In the genomic region with DNA sequence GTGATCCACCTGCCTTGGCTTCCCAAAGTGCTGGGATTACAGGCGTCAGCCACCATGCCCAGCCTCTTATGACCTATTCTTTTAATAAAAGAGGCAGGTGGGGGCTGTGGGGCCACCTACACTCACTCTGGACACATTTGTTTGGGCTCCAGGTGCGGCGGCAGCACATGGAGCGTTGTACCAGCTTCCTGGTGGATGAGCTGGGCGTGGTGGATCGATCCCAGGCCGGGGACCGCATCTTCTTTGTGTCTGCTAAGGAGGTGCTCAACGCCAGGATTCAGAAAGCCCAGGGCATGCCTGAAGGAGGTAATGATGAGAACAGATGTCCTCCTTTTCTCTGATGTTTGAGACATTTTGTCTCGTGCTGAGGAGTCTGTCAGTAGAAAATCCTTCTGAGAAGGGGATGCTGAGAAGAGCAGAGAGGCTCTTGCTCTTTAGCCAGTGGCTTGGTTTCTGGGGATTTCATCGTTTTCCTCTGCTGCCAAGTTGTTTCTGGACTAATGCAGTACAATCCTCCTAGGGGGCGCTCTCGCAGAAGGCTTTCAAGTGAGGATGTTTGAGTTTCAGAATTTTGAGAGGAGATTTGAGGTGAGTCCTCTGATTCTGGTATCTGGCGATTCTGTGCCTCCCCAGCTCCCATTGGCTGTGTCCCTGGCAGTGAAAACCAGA, we compare ENCODE assay signal across 8 cellular contexts. TPM values are rescaled to one million over a fixed set of nuclear protein-coding genes. Genes with fewer than 3 reads are reported as not detected.
DNase-seq lines count a peak whose midpoint lies in the region; ATAC-seq and TF ChIP-seq lines count a peak whose summit lies in the region.

No MANE protein-coding gene starts in this region.

- 50% methylated on average over 1 of the region's 14 CpGs; no CpG with 5 or more reads in 1 of the 2 experiments for WGBS in IMR-90 (ENCODE audit: extremely low coverage in 2 of 2, insufficient read length in 1 of 2), 2 experiments

- BruUV-seq in IMR-90 (replicated peaks; lab: Mats Ljungman, UMichigan): no TSS peak

- H3K4ac ChIP-seq in IMR-90 (ENCODE audit: low read depth, low read length): peak overlapping the region; percentile 4; the same call in 1 of the 2 replicates

- no peak overlapping the region for H3K4me2 ChIP-seq in IMR-90 (ENCODE audit: low read depth, low read length)

- H4K5ac ChIP-seq in IMR-90 (ENCODE audit: low read depth, low read length): no peak overlapping the region

- H3K9ac ChIP-seq in IMR-90 (ENCODE audit: low read depth, low read length): no peak overlapping the region

- no peak overlapping the region for H4K91ac ChIP-seq in IMR-90 (ENCODE audit: insufficient read depth, low read depth, low read length)

- peak overlapping the region; percentile 10 for H2AK9ac ChIP-seq in IMR-90 (replicated peaks; ENCODE audit: low read depth, low read length, poor library complexity)

- no peak for ATAC-seq in IMR-90 (ENCODE audit: low read depth)
- no peak for ATAC-seq in gastrocnemius medialis

- H2AFZ ChIP-seq in IMR-90 (replicated peaks; ENCODE audit: low read length, poor library complexity): no peak overlapping the region

- H3K36me3 ChIP-seq in IMR-90 (ENCODE audit: control insufficient read depth, insufficient read depth, low read length) (peaks cover 67% of the 10 kb centered on the region), gastrocnemius medialis (peaks cover 6 to 96% of the 10 kb centered on the region in 2 donors)

- H3K79me1 ChIP-seq in IMR-90 (ENCODE audit: low read depth in 1 of 2, low read length in 2 of 2): 0 out of 4 replicates have a peak, but pooled peaks cover 0 to 2% of the 10 kb centered on the region in 2 experiments

- no peak for TF ChIP-seq POLR2A in IMR-90 (IDR thresholded peaks at IDR 0.05; ENCODE audit: low read depth, low read length)
- no peak for TF ChIP-seq POLR2A in gastrocnemius medialis (IDR thresholded peaks at IDR 0.05)

- no peak overlapping the region for H2BK120ac ChIP-seq in IMR-90 (ENCODE audit: low read depth, low read length)

- peak; percentile 48 for TF ChIP-seq CTCF in IMR-90 (conservative IDR thresholded peaks at IDR 0.05; ENCODE audit: low read depth, low read length)
- peak in 1 of 5 experiments; percentile 42 for TF ChIP-seq CTCF in gastrocnemius medialis (IDR thresholded peaks at IDR 0.05 in 4 of 5, conservative IDR thresholded peaks at IDR 0.05 in 1 of 5)

- no peak overlapping the region for H2AK5ac ChIP-seq in IMR-90 (ENCODE audit: low read depth, low read length)

- CTCF ChIA-PET in IMR-90 (lab: Yijun Ruan, JAX): no interaction called here

- no peak overlapping the region for H3K14ac ChIP-seq in IMR-90 (replicated peaks; ENCODE audit: low read depth, low read length)

- peak overlapping the region; percentile 29; the same call in 1 of the 2 replicates for H3K27ac ChIP-seq in IMR-90 (ENCODE audit: insufficient read depth, low read length)
- H3K27ac ChIP-seq in gastrocnemius medialis: peak overlapping the region in 3 of 4 donors; percentile 12 to 63 (median 13)

- no peak overlapping the region for H3K56ac ChIP-seq in IMR-90 (ENCODE audit: extremely low read depth, insufficient read depth, low read length)

- intact Hi-C loops in IMR-90 (cut with micrococcal nuclease) (no loop called here), gastrocnemius medialis (cut with DNase I; ENCODE audit: low total_unique reads) (no loop called here)

- peaks cover 4% of the 10 kb centered on the region; the same call in 1 of the 2 replicates for H3K9me1 ChIP-seq in IMR-90 (ENCODE audit: insufficient read depth, low read length)

- peak; percentile 42 for DNase-seq in DMS53 treated with DMSO at 0.1 percent for 48 hours (lab: John Stamatoyannopoulos, UW; ENCODE audit: unreplicated experiment)
- DNase-seq in IMR-90: peak; percentile 56
- peak; percentile 15 to 27 for DNase-seq in activated CD4-positive, alpha-beta T cell treated with anti-CD3 and anti-CD28 coated beads, Interleukin-2, amount 50 U/mL, for 24 hours (ENCODE audit: low read depth in 1 of 2, low spot score in 1 of 2)
- DNase-seq in fibroblast of gingiva (ENCODE audit: low read depth): peak; percentile 60
- DNase-seq in gastrocnemius medialis: no peak
- DNase-seq in GOT3 (lab: John Stamatoyannopoulos, UW): no peak
- no peak for DNase-seq in GM19240 (ENCODE audit: insufficient read length, low spot score)
- DNase-seq in SW 1271 (lab: John Stamatoyannopoulos, UW): no peak

- no peak overlapping the region for H3K4me3 ChIP-seq in IMR-90 (ENCODE audit: insufficient read depth, low read depth, low read length)
- no peak overlapping the region for H3K4me3 ChIP-seq in gastrocnemius medialis

- 0 out of 2 replicates have a peak, but pooled peaks have one; percentile 26 for TF ChIP-seq RAD21 in IMR-90 (IDR thresholded peaks at IDR 0.05; ENCODE audit: low read length)

- POLR2A ChIA-PET in IMR-90 (lab: Charles Lee; ENCODE audit: unreplicated experiment): no interaction called here

- H3K9me3 ChIP-seq in IMR-90 (ENCODE audit: control insufficient read depth, insufficient read depth, low read length) (no peaks in the 10 kb centered on the region), gastrocnemius medialis (no peaks in the 10 kb centered on the region)

- H2BK20ac ChIP-seq in IMR-90 (ENCODE audit: low read depth, low read length): 0 out of 2 replicates have a peak overlapping the region, but pooled peaks have one; percentile 24

- H3K4me1 ChIP-seq in IMR-90 (ENCODE audit: control insufficient read depth, insufficient read depth, low read length): peaks cover 2% of the 10 kb centered on the region; the same call in 1 of the 2 replicates
- H3K4me1 ChIP-seq in gastrocnemius medialis: no peaks in the 10 kb centered on the region

- H3K27me3 ChIP-seq in IMR-90 (ENCODE audit: control insufficient read depth, insufficient read depth, low read length) (no peaks in the 10 kb centered on the region), gastrocnemius medialis (no peaks in the 10 kb centered on the region)

- in situ Hi-C loops in IMR-90 (cut with MboI; ENCODE audit: low sequenced_read_pairs) (no loop called here), gastrocnemius medialis (cut with MboI; ENCODE audit: low sequenced_read_pairs in 4 of 4) (no loop called here)

- H2BK15ac ChIP-seq in IMR-90 (ENCODE audit: low read depth, low read length): no peak overlapping the region

- no peak overlapping the region for H3K23ac ChIP-seq in IMR-90 (ENCODE audit: low read depth, low read length)

- dilution Hi-C loops in IMR-90 (cut with HindIII; ENCODE audit: low sequenced_read_pairs, unreplicated experiment): no loop called here

- no peak overlapping the region for H2BK5ac ChIP-seq in IMR-90 (ENCODE audit: low read depth, low read length, poor library complexity, severe bottlenecking)

- no peak overlapping the region for H3K18ac ChIP-seq in IMR-90 (ENCODE audit: low read depth, low read length)

- no peaks in the 10 kb centered on the region for H4K20me1 ChIP-seq in IMR-90 (ENCODE audit: insufficient read depth, low read length)

- peak overlapping the region in 1 of 2 experiments; percentile 63; a peak in 2 of 4 replicates for H4K8ac ChIP-seq in IMR-90 (ENCODE audit: low read depth in 2 of 2, low read length in 2 of 2)

TF ChIP-seq in IMR-90, 13 proteins besides CTCF, POLR2A, EP300 and RAD21:
- no peak for TF ChIP-seq RCOR1 (IDR thresholded peaks at IDR 0.05; ENCODE audit: insufficient replicate concordance, low read length)
- TF ChIP-seq SMC3 (IDR thresholded peaks at IDR 0.05; ENCODE audit: low read depth, low read length): peak; percentile 19; the same call in 1 of the 2 replicates

RNA-seq across cellular contexts. Expression of a gene that starts 17.9 kb away (rescaled TPM):
- total RNA-seq in IMR-90 (2012; rRNA removed) (12.2 and 14.2 TPM in 2 replicates), gastrocnemius medialis (10 to 100 TPM; 32.4 to 43.1 (median 40.1) TPM)
- polyA plus RNA-seq in IMR-90 (2012; rRNA removed): 23.7 and 28.7 TPM in 2 replicates
- 12.9 and 18.5 TPM in 2 replicates for polyA plus RNA-seq in IMR-90 (2012; cell fraction: cytosol; rRNA removed)
- 74.8 and 224 TPM in 2 replicates for polyA plus RNA-seq in IMR-90 (2012; cell fraction: nucleus; rRNA removed; ENCODE audit: low replicate concordance)

RNA-seq across cellular contexts. Expression of a gene that starts 21.1 kb away (rescaled TPM):
- total RNA-seq in IMR-90 (2012; rRNA removed): 76.4 and 84.2 TPM in 2 replicates
- polyA plus RNA-seq in IMR-90 (2012; rRNA removed): 51.6 and 52.8 TPM in 2 replicates
- polyA plus RNA-seq in IMR-90 (2012; cell fraction: cytosol; rRNA removed): 33.4 and 38.2 TPM in 2 replicates
- 60.3 and 63.8 TPM in 2 replicates for polyA plus RNA-seq in IMR-90 (2012; cell fraction: nucleus; rRNA removed; ENCODE audit: low replicate concordance)
- total RNA-seq in gastrocnemius medialis: 100 to 1,000 TPM; 176 to 282 (median 217) TPM

Comparison
In these comparisons a context has a peak if more than half of its experiments do, and no peak if none do; other contexts are left out.
1. DNase-seq: peak in DMS53 treated with DMSO at 0.1 percent for 48 hours (single experiment), IMR-90 (single experiment), activated CD4-positive, alpha-beta T cell treated with anti-CD3 and anti-CD28 coated beads, Interleukin-2, amount 50 U/mL, for 24 hours (2 of 2) and fibroblast of gingiva (single experiment); none in gastrocnemius medialis (0 of 2), GOT3 (single experiment), GM19240 (single experiment) and SW 1271 (0 of 2).